In the genomic region with DNA sequence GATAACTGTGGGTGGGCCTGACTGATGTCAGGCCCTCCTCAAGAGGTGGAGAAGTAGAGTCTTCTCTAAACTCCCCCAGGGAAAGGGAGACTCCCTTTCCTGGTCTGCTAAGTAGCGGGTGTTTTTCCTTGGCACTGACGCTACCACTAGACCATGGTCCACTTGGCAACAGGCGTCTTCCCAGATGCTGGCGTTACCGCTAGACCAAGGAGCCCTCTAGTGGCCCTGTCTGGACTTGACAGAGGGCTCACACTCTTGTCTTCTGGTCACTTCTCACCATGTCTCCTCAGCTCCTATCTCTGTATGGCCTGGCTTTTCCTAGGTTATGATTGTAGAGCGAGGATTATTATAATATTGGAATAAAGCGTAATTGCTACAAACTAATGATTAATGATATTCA, we compare ENCODE assay signal across 4 cellular contexts. TPM values are rescaled to one million over a fixed set of nuclear protein-coding genes. Genes with fewer than 3 reads are reported as not detected.
"Had no signal": no experiment of that assay in that cellular context is flagged by ENCODE, and none has a peak within 500 bp of the region (broad histone marks: within the 10 kb centered on the region; RNA-seq: fewer than 3 reads in every experiment).

No MANE protein-coding gene starts in this region.

RNA-seq across cellular contexts. Expression of gene RASSF6, which starts 45.7 kb away (rescaled TPM):
- total RNA-seq: activated T-helper 1 cell treated with anti-CD3 and anti-CD28 coated beads, Interleukin-12 subunit alpha, Interleukin-12 subunit beta, Interleukin-2, Interleukin-4 antibody, amounts not matched to agents 30 ng/mL and 10 ng/mL and 1 ng/mL, durations not matched to agents 14 hours and 24 hours and 36 hours; endothelial cell of umbilical vein; psoas muscle; sciatic nerve had no signal
- polyA plus RNA-seq: endothelial cell of umbilical vein had no signal
